Comparison of ENCODE assay signal across 8 cellular contexts in genomic region chr14:102138535-102138934, GRCh38. TPM values are rescaled to one million over a fixed set of nuclear protein-coding genes. Genes with fewer than 3 reads are reported as not detected.
A peak's percentile ranks its signal among the peaks of the same experiment; 100 is the strongest.
DNase-seq lines count a peak whose midpoint lies in the region; ATAC-seq and TF ChIP-seq lines count a peak whose summit lies in the region.

No MANE protein-coding gene starts in this region.

- H3K36me3 ChIP-seq in hepatocyte (replicated peaks; ENCODE audit: insufficient read depth, low read depth) = no peaks in the 10 kb centered on the region
- peaks cover 0 to 8% (median 4%) of the 10 kb centered on the region in 4 donors for H3K36me3 ChIP-seq in stomach
- no peaks in the 10 kb centered on the region for H3K36me3 ChIP-seq in aorta (ENCODE audit: control insufficient read depth in 1 of 2, insufficient read depth in 2 of 2, low read length in 1 of 2)

- H2AFZ ChIP-seq in hepatocyte = peak overlapping the region; percentile 54

- intact Hi-C loops in stomach (cut with DNase I; ENCODE audit: low total_unique reads) = no loop called here
- intact Hi-C loops in aorta (cut with DNase I) = loop anchor here in 1 of 2 donors (5.0 kb wide), 1 partner anchor 179 kb away; the partner anchor contains the start of gene ZNF839

- H3K4me1 ChIP-seq in hepatocyte (ENCODE audit: insufficient read depth) (peaks cover 5% of the 10 kb centered on the region), stomach (peaks cover 17 to 33% (median 27%) of the 10 kb centered on the region in 4 donors), aorta (ENCODE audit: control insufficient read depth in 1 of 2, insufficient read depth in 2 of 2, low read length in 2 of 2) (no peaks in the 10 kb centered on the region)

- H3K79me2 ChIP-seq in hepatocyte = peaks cover 42% of the 10 kb centered on the region

- WGBS in hepatocyte (ENCODE audit: low lambda C conversion rate, missing lambda C conversion rate) = 18% methylated on average over 3 of the region's 3 CpGs
- 9 to 19% (median 14%) methylated on average over 3 of the region's 3 CpGs for WGBS in stomach, 5 donors
- 17 to 22% methylated on average over 3 of the region's 3 CpGs for WGBS in aorta, 2 donors

- H4K20me1 ChIP-seq in hepatocyte (ENCODE audit: insufficient read depth, poor library complexity, severe bottlenecking) = peaks cover 21% of the 10 kb centered on the region

- H3K4me1 Mint-ChIP-seq in WTC11 = peaks cover 28% of the 10 kb centered on the region

- no peaks in the 10 kb centered on the region for H3K27me3 Mint-ChIP-seq in WTC11 (ENCODE audit: low read depth)

- H3K9me3 ChIP-seq in hepatocyte (ENCODE audit: low read depth) (no peaks in the 10 kb centered on the region), stomach (no peaks in the 10 kb centered on the region), aorta (ENCODE audit: control insufficient read depth, low read length) (no peaks in the 10 kb centered on the region)

- TF ChIP-seq CTCF in WTC11 (IDR thresholded peaks at IDR 0.05) (no peak), hepatocyte (IDR thresholded peaks at IDR 0.05; ENCODE audit: poor library complexity) (no peak), stomach (IDR thresholded peaks at IDR 0.05) (no peak)

- H3K27me3 ChIP-seq in hepatocyte (no peaks in the 10 kb centered on the region), stomach (no peaks in the 10 kb centered on the region), aorta (ENCODE audit: control insufficient read depth in 1 of 2, insufficient read depth in 2 of 2, low read length in 1 of 2) (no peaks in the 10 kb centered on the region)

- CTCF ChIA-PET in WTC11 (lab: Charles Lee) = no interaction called here

- H3K4me3 Mint-ChIP-seq in WTC11 = peak overlapping the region; percentile 98

- H3K27ac Mint-ChIP-seq in WTC11 = peak overlapping the region; percentile 96

- DNase-seq in NCI-H748 treated with DMSO at 0.1 percent for 48 hours (lab: John Stamatoyannopoulos, UW) (peak; percentile 40), NCI-H748 (lab: John Stamatoyannopoulos, UW; ENCODE audit: unreplicated experiment) (no peak), WTC11 (ENCODE audit: low spot score) (no peak), hepatocyte (ENCODE audit: low spot score) (no peak), stomach (no peak), KG1 (lab: John Stamatoyannopoulos, UW) (no peak), aorta (no peak)

- H3K4me3 ChIP-seq in hepatocyte (peak overlapping the region; percentile 44), stomach (peak overlapping the region; percentile 90 to 99 (median 96)), aorta (ENCODE audit: low read length in 2 of 2) (peak overlapping the region in 1 of 2 donors; percentile 79)

- peak overlapping the region; percentile 87 for H3K4me2 ChIP-seq in hepatocyte

- TF ChIP-seq EP300 in stomach (IDR thresholded peaks at IDR 0.05) = no peak

- H3K9me2 ChIP-seq in hepatocyte (replicated peaks; ENCODE audit: insufficient read depth) = no peaks in the 10 kb centered on the region

- H3K9me3 Mint-ChIP-seq in WTC11 = peaks cover 5% of the 10 kb centered on the region; the same call in 1 of the 2 replicates

- no peak for TF ChIP-seq POLR2A in stomach (IDR thresholded peaks at IDR 0.05)

- ATAC-seq in WTC11 (no peak), HG03457 (IDR thresholded peaks at IDR 0.05; ENCODE audit: unreplicated experiment) (no peak), aorta (ENCODE audit: low FRiP score) (no peak)

- H3K27ac ChIP-seq in hepatocyte = no peak overlapping the region
- peak overlapping the region in 2 of 5 donors; percentile 80 to 92 for H3K27ac ChIP-seq in stomach
- H3K27ac ChIP-seq in aorta (ENCODE audit: low read depth in 1 of 2, low read length in 2 of 2) = no peak overlapping the region

- peaks cover 13% of the 10 kb centered on the region for H3K36me3 Mint-ChIP-seq in WTC11

- POLR2A ChIA-PET in WTC11 (lab: Charles Lee) = interaction anchor here (1.0 kb wide), 1 partner anchor 50 kb away, joined by 3 read pairs; no protein-coding TSS in a partner anchor

TF ChIP-seq in WTC11, 78 proteins besides CTCF, POLR2A, EP300 and RAD21:
- TF ChIP-seq EMX1 (CRISPR knock-in tag; IDR thresholded peaks at IDR 0.05) (no peak), NFATC4 (CRISPR knock-in tag; IDR thresholded peaks at IDR 0.05) (no peak), SP1 (CRISPR knock-in tag; conservative IDR thresholded peaks at IDR 0.05) (no peak), RORB (CRISPR knock-in tag; IDR thresholded peaks at IDR 0.05) (no peak), ZNF416 (CRISPR knock-in tag; IDR thresholded peaks at IDR 0.05) (no peak), ZMAT4 (CRISPR knock-in tag; IDR thresholded peaks at IDR 0.05) (no peak), ZBTB21 (CRISPR knock-in tag; IDR thresholded peaks at IDR 0.05; ENCODE audit: borderline replicate concordance) (no peak)
- TF ChIP-seq, protein P1, sequence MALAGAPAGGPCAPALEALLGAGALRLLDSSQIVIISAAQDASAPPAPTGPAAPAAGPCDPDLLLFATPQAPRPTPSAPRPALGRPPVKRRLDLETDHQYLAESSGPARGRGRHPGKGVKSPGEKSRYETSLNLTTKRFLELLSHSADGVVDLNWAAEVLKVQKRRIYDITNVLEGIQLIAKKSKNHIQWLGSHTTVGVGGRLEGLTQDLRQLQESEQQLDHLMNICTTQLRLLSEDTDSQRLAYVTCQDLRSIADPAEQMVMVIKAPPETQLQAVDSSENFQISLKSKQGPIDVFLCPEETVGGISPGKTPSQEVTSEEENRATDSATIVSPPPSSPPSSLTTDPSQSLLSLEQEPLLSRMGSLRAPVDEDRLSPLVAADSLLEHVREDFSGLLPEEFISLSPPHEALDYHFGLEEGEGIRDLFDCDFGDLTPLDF (CRISPR knock-in tag; IDR thresholded peaks at IDR 0.05) = no peak
- TF ChIP-seq, protein P2, sequence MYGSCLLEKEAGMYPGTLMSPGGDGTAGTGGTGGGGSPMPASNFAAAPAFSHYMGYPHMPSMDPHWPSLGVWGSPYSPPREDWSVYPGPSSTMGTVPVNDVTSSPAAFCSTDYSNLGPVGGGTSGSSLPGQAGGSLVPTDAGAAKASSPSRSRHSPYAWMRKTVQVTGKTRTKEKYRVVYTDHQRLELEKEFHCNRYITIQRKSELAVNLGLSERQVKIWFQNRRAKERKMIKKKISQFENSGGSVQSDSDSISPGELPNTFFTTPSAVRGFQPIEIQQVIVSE (CRISPR knock-in tag; IDR thresholded peaks at IDR 0.05; ENCODE audit: borderline replicate concordance) = no peak
- TF ChIP-seq, protein P3, sequence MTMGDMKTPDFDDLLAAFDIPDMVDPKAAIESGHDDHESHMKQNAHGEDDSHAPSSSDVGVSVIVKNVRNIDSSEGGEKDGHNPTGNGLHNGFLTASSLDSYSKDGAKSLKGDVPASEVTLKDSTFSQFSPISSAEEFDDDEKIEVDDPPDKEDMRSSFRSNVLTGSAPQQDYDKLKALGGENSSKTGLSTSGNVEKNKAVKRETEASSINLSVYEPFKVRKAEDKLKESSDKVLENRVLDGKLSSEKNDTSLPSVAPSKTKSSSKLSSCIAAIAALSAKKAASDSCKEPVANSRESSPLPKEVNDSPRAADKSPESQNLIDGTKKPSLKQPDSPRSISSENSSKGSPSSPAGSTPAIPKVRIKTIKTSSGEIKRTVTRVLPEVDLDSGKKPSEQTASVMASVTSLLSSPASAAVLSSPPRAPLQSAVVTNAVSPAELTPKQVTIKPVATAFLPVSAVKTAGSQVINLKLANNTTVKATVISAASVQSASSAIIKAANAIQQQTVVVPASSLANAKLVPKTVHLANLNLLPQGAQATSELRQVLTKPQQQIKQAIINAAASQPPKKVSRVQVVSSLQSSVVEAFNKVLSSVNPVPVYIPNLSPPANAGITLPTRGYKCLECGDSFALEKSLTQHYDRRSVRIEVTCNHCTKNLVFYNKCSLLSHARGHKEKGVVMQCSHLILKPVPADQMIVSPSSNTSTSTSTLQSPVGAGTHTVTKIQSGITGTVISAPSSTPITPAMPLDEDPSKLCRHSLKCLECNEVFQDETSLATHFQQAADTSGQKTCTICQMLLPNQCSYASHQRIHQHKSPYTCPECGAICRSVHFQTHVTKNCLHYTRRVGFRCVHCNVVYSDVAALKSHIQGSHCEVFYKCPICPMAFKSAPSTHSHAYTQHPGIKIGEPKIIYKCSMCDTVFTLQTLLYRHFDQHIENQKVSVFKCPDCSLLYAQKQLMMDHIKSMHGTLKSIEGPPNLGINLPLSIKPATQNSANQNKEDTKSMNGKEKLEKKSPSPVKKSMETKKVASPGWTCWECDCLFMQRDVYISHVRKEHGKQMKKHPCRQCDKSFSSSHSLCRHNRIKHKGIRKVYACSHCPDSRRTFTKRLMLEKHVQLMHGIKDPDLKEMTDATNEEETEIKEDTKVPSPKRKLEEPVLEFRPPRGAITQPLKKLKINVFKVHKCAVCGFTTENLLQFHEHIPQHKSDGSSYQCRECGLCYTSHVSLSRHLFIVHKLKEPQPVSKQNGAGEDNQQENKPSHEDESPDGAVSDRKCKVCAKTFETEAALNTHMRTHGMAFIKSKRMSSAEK (CRISPR knock-in tag; IDR thresholded peaks at IDR 0.05; ENCODE audit: borderline replicate concordance) = no peak

RNA-seq across cellular contexts. Expression of gene WDR20, which starts 1.2 kb away (rescaled TPM):
- total RNA-seq in WTC11 (2021) (25.6 to 27.5 TPM (median 25.9 TPM) in 3 replicates), hepatocyte (24.0 and 32.9 TPM in 2 replicates), stomach (10 to 100 TPM; 13.9 to 44.2 (median 25.5) TPM), aorta (10 to 100 TPM; 27.5 to 35.0 TPM)
- polyA plus RNA-seq in hepatocyte (15.3 and 20.2 TPM in 2 replicates), stomach (1 to 10 TPM; 8.2 to 9.2 (median 8.4) TPM), aorta (10 to 100 TPM in 1 of 2 donors, 1 to 10 TPM in 1; 6.6 to 15.1 TPM)

RNA-seq across cellular contexts. Expression of gene HSP90AA1, which starts 51.7 kb away (rescaled TPM):
- total RNA-seq in WTC11 (2021) (808 to 842 TPM (median 832 TPM) in 3 replicates), hepatocyte (589 and 765 TPM in 2 replicates), stomach (100 to 1,000 TPM; 103 to 250 (median 213) TPM), aorta (100 to 1,000 TPM; 254 to 379 TPM)
- polyA plus RNA-seq in hepatocyte (436 and 503 TPM in 2 replicates), stomach (100 to 1,000 TPM; 167 to 279 (median 236) TPM), aorta (100 to 1,000 TPM; 189 to 272 TPM)
